In genomic region chr3:177126015-177126773, GRCh38 we compare ENCODE assay signal across 13 cellular contexts.
DNase-seq lines count a peak whose midpoint lies in the region; ATAC-seq and TF ChIP-seq lines count a peak whose summit lies in the region.
"Had no signal": no experiment of that assay in that cellular context is flagged by ENCODE, and none has a peak within 500 bp of the region (broad histone marks: within the 10 kb centered on the region; RNA-seq: fewer than 3 reads in every experiment).

No MANE protein-coding gene starts in this region.

- H4K20me1 ChIP-seq in fibroblast of lung (ENCODE audit: control insufficient read depth, extremely low read depth, insufficient read depth, low read length) = peaks cover 4% of the 10 kb centered on the region
- peaks cover 45% of the 10 kb centered on the region for H4K20me1 ChIP-seq in osteoblast (ENCODE audit: insufficient read depth, low read length)

- no peaks in the 10 kb centered on the region for H3K9me3 ChIP-seq in fibroblast of lung (ENCODE audit: control insufficient read depth, insufficient read depth, low read depth, low read length)
- H3K9me3 ChIP-seq in osteoblast (ENCODE audit: low read depth, low read length) = no peaks in the 10 kb centered on the region
- H3K9me3 ChIP-seq: neutrophil had no signal

- no peaks in the 10 kb centered on the region for H3K4me1 ChIP-seq in fibroblast of lung (ENCODE audit: control insufficient read depth, extremely low read depth, insufficient read depth, low read length)
- peaks cover 32% of the 10 kb centered on the region for H3K4me1 ChIP-seq in osteoblast (ENCODE audit: insufficient read depth, low read length)

- H3K4me2 ChIP-seq in fibroblast of lung (ENCODE audit: extremely low read depth, insufficient read depth, low read length) (no peak overlapping the region), osteoblast (ENCODE audit: insufficient read depth, low read length) (peak overlapping the region; percentile 40)

- H3K27me3 ChIP-seq in fibroblast of lung (ENCODE audit: control insufficient read depth, insufficient read depth, low read length) = no peaks in the 10 kb centered on the region
- no peaks in the 10 kb centered on the region for H3K27me3 ChIP-seq in osteoblast (ENCODE audit: insufficient read depth, low read length)
- H3K27me3 ChIP-seq: neutrophil had no signal

- no peak for TF ChIP-seq CTCF in fibroblast of lung (conservative IDR thresholded peaks at IDR 0.05 in 1 of 2, IDR thresholded peaks at IDR 0.05 in 1 of 2; ENCODE audit: low read depth in 1 of 2, low read length in 2 of 2)
- TF ChIP-seq CTCF in osteoblast (IDR thresholded peaks at IDR 0.05; ENCODE audit: extremely low read depth, low read depth, low read length) = no peak

- no peak overlapping the region for H2AFZ ChIP-seq in fibroblast of lung (ENCODE audit: low read length)
- no peak overlapping the region for H2AFZ ChIP-seq in osteoblast (ENCODE audit: low read length)

- H3K36me3 ChIP-seq in fibroblast of lung (ENCODE audit: control insufficient read depth, insufficient read depth, low read length) (no peaks in the 10 kb centered on the region), osteoblast (ENCODE audit: insufficient read depth, low read length) (no peaks in the 10 kb centered on the region)
- H3K36me3 ChIP-seq: neutrophil had no signal

- H3K27ac ChIP-seq in fibroblast of lung (ENCODE audit: insufficient read depth, low read length) = no peak overlapping the region
- H3K27ac ChIP-seq in osteoblast (ENCODE audit: low read depth, low read length) = peak overlapping the region; percentile 11
- H3K27ac ChIP-seq: neutrophil had no signal

- peaks cover 85% of the 10 kb centered on the region for H3K79me2 ChIP-seq in fibroblast of lung (ENCODE audit: control insufficient read depth, insufficient read depth, low read length)
- H3K79me2 ChIP-seq in osteoblast (ENCODE audit: insufficient read depth, low read length) = peaks cover 83% of the 10 kb centered on the region

- DNase-seq in AG20443 (ENCODE audit: low spot score) (peak; percentile 49), RKO (ENCODE audit: low spot score) (peak; percentile 49), fibroblast of lung (ENCODE audit: low read depth in 2 of 2) (peak; percentile 75 to 98), osteoblast (ENCODE audit: insufficient read length, low spot score, missing footprints) (no peak), cerebellar cortex (ENCODE audit: low spot score) (no peak), GM19238 (ENCODE audit: insufficient read length, low spot score) (no peak), T1000 (lab: John Stamatoyannopoulos, UW) (no peak)
- DNase-seq: activated CD8-positive, alpha-beta T cell treated with anti-CD3 and anti-CD28 coated beads, Interleukin-2, amount 10 ng/mL, durations not matched to agents 7 days and 5 days; activated naive CD8-positive, alpha-beta T cell treated with anti-CD3 and anti-CD28 coated beads, Interleukin-2, amount 10 ng/mL, durations not matched to agents 7 days and 5 days; NCI-H526 treated with DMSO at 0.1 percent for 48 hours; T-cell had no signal

- no peak for ATAC-seq in HG03439 (IDR thresholded peaks at IDR 0.05; ENCODE audit: unreplicated experiment)
- ATAC-seq: activated CD8-positive, alpha-beta T cell treated with anti-CD3 and anti-CD28 coated beads, Interleukin-2, amount 10 ng/mL, durations not matched to agents 7 days and 5 days; T-cell had no signal

- H3K9ac ChIP-seq in fibroblast of lung (ENCODE audit: insufficient read depth, low read length) = no peak overlapping the region

- H3K4me3 ChIP-seq in fibroblast of lung (replicated peaks in 1 of 4; ENCODE audit: control extremely low read depth in 1 of 4, insufficient read depth in 1 of 4, low read depth in 3 of 4, low read length in 4 of 4) (no peak overlapping the region), osteoblast (ENCODE audit: insufficient read depth, low read length) (no peak overlapping the region)

Comparison
In these comparisons a context has a peak if more than half of its experiments do, and no peak if none do; other contexts are left out.
1. DNase-seq: peak in AG20443 (single experiment), RKO (single experiment) and fibroblast of lung (2 of 2); none in osteoblast (single experiment), cerebellar cortex (single experiment), GM19238 (single experiment) and T1000 (single experiment).